1 cellular context compared by ENCODE assay signal in the genomic region with DNA sequence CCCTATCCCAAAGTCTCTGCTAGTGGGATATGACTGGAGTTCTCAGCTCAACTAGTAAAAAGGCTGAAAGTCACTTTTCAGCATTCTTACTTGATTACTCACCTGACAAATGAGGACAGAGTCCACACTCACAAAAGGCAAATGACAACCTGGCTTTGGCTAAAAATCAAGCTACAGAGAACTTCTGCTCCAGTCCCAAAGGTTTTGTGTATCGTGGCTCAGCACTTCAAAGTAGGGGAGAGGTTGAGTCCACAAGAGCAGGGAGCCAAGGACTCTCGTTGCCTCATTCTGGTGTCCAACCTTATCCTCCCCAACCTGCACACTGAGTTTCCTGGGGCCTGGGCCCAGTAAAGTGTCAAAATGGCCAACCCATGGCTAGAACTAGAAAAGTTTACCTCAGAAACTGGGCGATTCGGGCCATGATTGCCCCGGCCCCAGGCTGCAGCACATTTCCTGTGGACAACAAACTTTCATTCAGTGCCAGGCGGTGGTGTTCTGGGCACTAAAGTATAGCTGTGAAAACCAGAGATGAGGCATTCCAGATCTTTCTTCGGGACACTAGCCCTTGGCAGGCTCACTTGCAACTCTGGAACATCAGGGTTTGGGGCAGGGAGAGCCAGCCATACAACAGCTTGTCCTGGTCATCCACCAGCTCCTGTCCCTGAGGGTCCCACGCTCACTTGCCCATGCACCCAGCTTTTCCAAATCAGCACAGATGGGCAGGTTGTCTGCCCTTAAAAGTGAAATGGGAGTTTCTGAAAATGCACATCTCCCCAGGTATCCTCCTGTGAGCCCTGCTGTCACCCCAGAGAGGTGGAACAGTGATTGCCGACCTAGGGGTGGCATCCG.
TF ChIP-seq lines count a peak whose summit lies in the region.

No MANE protein-coding gene starts in this region.

TF ChIP-seq in K562, 482 proteins besides CTCF, POLR2A, EP300 and RAD21:
- no peak for TF ChIP-seq CEBPG (CRISPR knock-in tag; IDR thresholded peaks at IDR 0.05)
- no peak for TF ChIP-seq CEBPG (tag; conservative IDR thresholded peaks at IDR 0.05 in 1 of 2, IDR thresholded peaks at IDR 0.05 in 1 of 2)
- no peak for TF ChIP-seq ETV5 (CRISPR knock-in tag; IDR thresholded peaks at IDR 0.05; ENCODE audit: low read depth)
- TF ChIP-seq KAT2B (IDR thresholded peaks at IDR 0.05; ENCODE audit: low read depth, low read length): no peak
